ENCODE assay signal across 1 cellular context in the genomic region with DNA sequence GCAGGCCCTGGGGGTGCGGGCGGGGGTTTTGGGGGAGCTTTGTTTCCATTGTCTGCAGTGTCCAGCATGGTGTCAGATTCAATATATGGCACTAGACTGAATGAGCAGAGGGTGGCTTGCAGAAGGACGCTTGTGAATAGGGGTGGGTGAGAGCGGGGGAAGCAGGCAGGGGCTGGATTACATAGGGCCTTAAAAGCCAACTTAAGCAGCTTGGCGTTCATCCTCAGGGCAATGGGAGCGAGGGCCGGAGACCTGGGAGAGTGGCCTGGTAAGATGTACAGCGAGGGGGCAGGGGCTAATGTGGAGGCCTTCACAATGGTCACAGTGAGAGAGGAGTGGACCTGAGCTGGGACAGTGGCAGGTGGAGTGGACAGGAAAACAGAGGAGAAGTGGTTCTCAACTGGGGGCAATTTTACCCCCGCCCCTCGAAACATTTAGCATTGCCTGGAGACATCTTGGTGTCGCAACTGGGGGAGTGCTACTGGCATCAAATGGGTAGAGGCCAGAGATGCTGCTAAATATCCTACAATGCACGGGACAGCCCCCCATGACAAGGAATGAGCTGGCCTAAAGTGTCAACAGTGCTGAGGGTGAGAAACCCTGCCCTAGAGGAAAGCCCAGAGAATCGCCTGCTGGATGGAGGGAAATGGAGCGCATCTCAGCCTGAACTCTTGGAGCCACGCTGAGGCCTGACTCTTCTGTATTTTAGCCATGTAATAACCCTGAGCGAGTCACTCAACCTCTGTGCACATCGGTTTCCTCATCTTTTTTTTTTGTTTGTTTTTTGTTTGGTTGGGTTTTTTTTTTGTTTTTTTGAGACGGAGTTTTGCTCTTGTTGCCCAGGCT.
TF ChIP-seq lines count a peak whose summit lies in the region.

No MANE protein-coding gene starts in this region.

TF ChIP-seq in H1, 55 proteins besides CTCF, POLR2A, EP300 and RAD21 (continued from another document):
- TF ChIP-seq BACH1 (IDR thresholded peaks at IDR 0.05; ENCODE audit: low read length) (no peak), FOSL1 (IDR thresholded peaks at IDR 0.05; ENCODE audit: insufficient read depth, low read depth, low read length) (no peak), ASH2L (IDR thresholded peaks at IDR 0.05; ENCODE audit: low read length) (no peak), KDM4A (IDR thresholded peaks at IDR 0.05; ENCODE audit: low read depth, low read length, severe bottlenecking) (no peak), CHD2 (IDR thresholded peaks at IDR 0.05; ENCODE audit: low read length) (no peak), TAF1 (IDR thresholded peaks at IDR 0.05; ENCODE audit: low read depth, low read length) (no peak), CHD7 (IDR thresholded peaks at IDR 0.05; ENCODE audit: insufficient replicate concordance, low read length) (no peak), CREB1 (IDR thresholded peaks at IDR 0.05) (no peak), YY1 (IDR thresholded peaks at IDR 0.05; ENCODE audit: low read depth, low read length) (no peak), GABPA (IDR thresholded peaks at IDR 0.05; ENCODE audit: borderline replicate concordance, insufficient read depth, low read length) (no peak), POLR2AphosphoS5 (IDR thresholded peaks at IDR 0.05; ENCODE audit: low read depth, low read length) (no peak), CBX5 (IDR thresholded peaks at IDR 0.05; ENCODE audit: low read depth, low read length) (no peak), KDM5A (IDR thresholded peaks at IDR 0.05; ENCODE audit: low read length) (no peak)
